Comparison of ENCODE assay signal across 20 cellular contexts in the genomic region with DNA sequence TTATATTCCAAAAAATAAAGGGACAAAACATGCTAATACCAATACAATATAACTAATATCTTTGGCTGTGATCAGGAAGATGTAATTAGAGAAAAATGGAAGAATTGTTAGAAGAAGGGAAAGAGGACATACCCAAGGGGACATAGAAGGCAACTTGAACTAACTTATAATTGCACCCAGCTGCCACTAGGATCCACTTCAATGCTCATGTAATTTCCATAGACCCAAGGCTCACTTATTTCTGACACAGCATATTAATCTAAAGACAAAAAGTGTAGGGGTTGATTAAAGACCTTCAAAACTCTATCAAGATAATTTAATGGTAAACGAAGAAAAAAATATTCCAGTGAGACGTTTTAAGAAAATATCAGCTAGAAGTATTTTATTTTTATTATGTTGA.
DNase-seq lines count a peak whose midpoint lies in the region; FAIRE-seq and TF ChIP-seq lines count a peak whose summit lies in the region.
"Had no signal": no experiment of that assay in that cellular context is flagged by ENCODE, and none has a peak within 500 bp of the region (broad histone marks: within the 10 kb centered on the region; RNA-seq: fewer than 3 reads in every experiment).

No MANE protein-coding gene starts in this region.

- H3K27ac ChIP-seq in breast epithelium, result no peak overlapping the region
- no peak overlapping the region for H3K27ac ChIP-seq in astrocyte (ENCODE audit: low read depth, low read length)
- H3K27ac ChIP-seq: RWPE1 had no signal

- intact Hi-C loops in MCF 10A (cut with micrococcal nuclease) (no loop called here), breast epithelium (cut with DNase I; ENCODE audit: low total_unique reads) (no loop called here)

- H3K79me2 ChIP-seq in astrocyte (ENCODE audit: insufficient read depth, low read length), result no peaks in the 10 kb centered on the region

- H3K9me3 Mint-ChIP-seq in MCF 10A (ENCODE audit: unreplicated experiment) (no peaks in the 10 kb centered on the region), astrocyte (ENCODE audit: unreplicated experiment) (no peaks in the 10 kb centered on the region), mesothelial cell of epicardium (no peaks in the 10 kb centered on the region)
- H3K9me3 Mint-ChIP-seq in activated naive CD8-positive, alpha-beta T cell treated with anti-CD3 and anti-CD28 coated beads for 36 hours, result peaks cover 1% of the 10 kb centered on the region

- H4K20me1 ChIP-seq in astrocyte (ENCODE audit: insufficient read depth, low read length), result no peaks in the 10 kb centered on the region

- H3K9ac ChIP-seq in astrocyte (ENCODE audit: low read length), result no peak overlapping the region

- no peak overlapping the region for H3K4me3 ChIP-seq in breast epithelium
- no peak overlapping the region for H3K4me3 ChIP-seq in astrocyte (ENCODE audit: insufficient read depth, low read depth, low read length)

- H3K36me3 ChIP-seq in breast epithelium (no peaks in the 10 kb centered on the region), astrocyte (ENCODE audit: insufficient read depth, low read length) (no peaks in the 10 kb centered on the region)

- H3K4me1 Mint-ChIP-seq in MCF 10A (ENCODE audit: insufficient read depth, unreplicated experiment), result peaks cover 20% of the 10 kb centered on the region
- peaks cover 25% of the 10 kb centered on the region for H3K4me1 Mint-ChIP-seq in astrocyte (ENCODE audit: low read depth, unreplicated experiment)
- peaks cover 17% of the 10 kb centered on the region for H3K4me1 Mint-ChIP-seq in mesothelial cell of epicardium
- no peaks in the 10 kb centered on the region for H3K4me1 Mint-ChIP-seq in activated naive CD8-positive, alpha-beta T cell treated with anti-CD3 and anti-CD28 coated beads for 36 hours
- H3K4me1 Mint-ChIP-seq: IgD-negative memory B cell had no signal

- FAIRE-seq in astrocyte (lab: Jason Lieb, UNC), result no peak
- no peak for FAIRE-seq in GM12892 (lab: Jason Lieb, UNC)
- FAIRE-seq: H1 had no signal

- H3K4me3 Mint-ChIP-seq in MCF 10A (ENCODE audit: unreplicated experiment) (no peak overlapping the region), astrocyte (ENCODE audit: unreplicated experiment) (no peak overlapping the region), mesothelial cell of epicardium (no peak overlapping the region)
- H3K4me3 Mint-ChIP-seq in activated naive CD8-positive, alpha-beta T cell treated with anti-CD3 and anti-CD28 coated beads for 36 hours, result no peak overlapping the region
- H3K4me3 Mint-ChIP-seq: IgD-negative memory B cell had no signal

- H3K27me3 Mint-ChIP-seq in MCF 10A (ENCODE audit: insufficient read depth, unreplicated experiment) (no peaks in the 10 kb centered on the region), astrocyte (ENCODE audit: low read depth, unreplicated experiment) (no peaks in the 10 kb centered on the region), mesothelial cell of epicardium (ENCODE audit: low read depth) (no peaks in the 10 kb centered on the region)
- H3K27me3 Mint-ChIP-seq in activated naive CD8-positive, alpha-beta T cell treated with anti-CD3 and anti-CD28 coated beads for 36 hours, result no peaks in the 10 kb centered on the region
- H3K27me3 Mint-ChIP-seq: IgD-negative memory B cell had no signal

- H3K36me3 Mint-ChIP-seq in MCF 10A (ENCODE audit: insufficient read depth, unreplicated experiment), result no peaks in the 10 kb centered on the region
- no peaks in the 10 kb centered on the region for H3K36me3 Mint-ChIP-seq in astrocyte (ENCODE audit: low read depth, unreplicated experiment)
- H3K36me3 Mint-ChIP-seq in mesothelial cell of epicardium, result no peaks in the 10 kb centered on the region
- H3K36me3 Mint-ChIP-seq in activated naive CD8-positive, alpha-beta T cell treated with anti-CD3 and anti-CD28 coated beads for 36 hours, result no peaks in the 10 kb centered on the region

- H3K4me1 ChIP-seq in breast epithelium (no peaks in the 10 kb centered on the region), astrocyte (ENCODE audit: insufficient read depth, low read length) (peaks cover 24% of the 10 kb centered on the region)

- POLR2A ChIA-PET in MCF 10A (lab: Yijun Ruan, JAX), result interaction anchor here (0.6 kb wide), 1 partner anchor 50 kb away, joined by 3 read pairs; no protein-coding TSS in a partner anchor

- no peak for TF ChIP-seq POLR2A in breast epithelium (IDR thresholded peaks at IDR 0.05)
- no peak for TF ChIP-seq POLR2A in GM12892 (IDR thresholded peaks at IDR 0.05; ENCODE audit: low read depth, low read length)

- H3K27ac Mint-ChIP-seq in MCF 10A (ENCODE audit: low read depth, unreplicated experiment) (peak overlapping the region; percentile 72), astrocyte (ENCODE audit: unreplicated experiment) (peak overlapping the region; percentile 55), mesothelial cell of epicardium (peak overlapping the region; percentile 35)
- H3K27ac Mint-ChIP-seq in activated naive CD8-positive, alpha-beta T cell treated with anti-CD3 and anti-CD28 coated beads for 36 hours, result no peak overlapping the region
- H3K27ac Mint-ChIP-seq: IgD-negative memory B cell had no signal

- CTCF ChIA-PET in MCF 10A (lab: Yijun Ruan, JAX), result interaction anchor here (0.7 kb wide), 1 partner anchor 1574 kb away, joined by 4 read pairs; no protein-coding TSS in a partner anchor

- no peak overlapping the region for H3K4me2 ChIP-seq in astrocyte (ENCODE audit: low read length)

- H2AFZ ChIP-seq in astrocyte (ENCODE audit: low read depth, low read length), result no peak overlapping the region

- DNase-seq in MCF 10A (ENCODE audit: unreplicated experiment) (no peak), breast epithelium (ENCODE audit: low spot score in 2 of 2) (no peak), astrocyte (ENCODE audit: low read depth) (no peak), mesothelial cell of epicardium (ENCODE audit: low spot score in 2 of 2, unreplicated experiment in 2 of 2) (no peak), GM03348 (ENCODE audit: low spot score) (no peak), GM12892 (ENCODE audit: insufficient read length) (no peak)
- DNase-seq in activated naive CD8-positive, alpha-beta T cell treated with anti-CD3 and anti-CD28 coated beads for 36 hours, result no peak
- DNase-seq: 8988T, Calu3, DMS153, DND-41, Kasumi-1, NCI-H2029, NCI-H446, NCI-H524 treated with DMSO at 0.1 percent for 48 hours, NCI-H774, SHP77 had no signal

- TF ChIP-seq CTCF in MCF 10A (IDR thresholded peaks at IDR 0.05; ENCODE audit: unreplicated experiment) (no peak), breast epithelium (IDR thresholded peaks at IDR 0.05) (no peak), astrocyte (IDR thresholded peaks at IDR 0.05; ENCODE audit: insufficient read depth, low read depth, low read length) (no peak), mesothelial cell of epicardium (IDR thresholded peaks at IDR 0.05; ENCODE audit: unreplicated experiment) (no peak)

- no peaks in the 10 kb centered on the region for H3K9me3 ChIP-seq in breast epithelium
- H3K9me3 ChIP-seq in astrocyte (ENCODE audit: insufficient read depth, low read depth, low read length), result no peaks in the 10 kb centered on the region

- BruUV-seq in MCF 10A (replicated peaks; lab: Mats Ljungman, UMichigan), result no TSS peak

- H3K27me3 ChIP-seq in breast epithelium (no peaks in the 10 kb centered on the region), astrocyte (ENCODE audit: insufficient read depth, low read length) (no peaks in the 10 kb centered on the region)
